Comparison of ENCODE assay signal across 28 cellular contexts in the genomic region with DNA sequence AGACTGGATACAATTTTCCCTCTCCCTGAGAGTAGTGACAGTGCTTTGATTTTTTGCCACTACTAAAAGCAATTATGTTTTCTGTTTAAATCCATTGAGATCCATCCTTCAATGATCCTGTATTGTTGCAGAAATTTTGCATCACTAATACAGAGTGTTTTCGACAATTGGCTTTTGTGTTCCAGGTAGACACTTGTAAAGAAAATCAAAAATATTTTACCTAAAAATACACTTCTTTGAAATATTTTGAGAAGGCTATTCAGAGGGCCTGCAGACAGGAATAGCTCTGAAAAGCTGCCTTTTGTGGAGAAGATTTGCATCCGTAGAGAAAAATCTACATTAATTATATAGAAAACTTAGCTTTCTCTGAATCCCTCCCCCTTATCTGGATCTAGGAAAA.
"Had no signal": no experiment of that assay in that cellular context is flagged by ENCODE, and none has a peak within 500 bp of the region (broad histone marks: within the 10 kb centered on the region; RNA-seq: fewer than 3 reads in every experiment).

No MANE protein-coding gene starts in this region.

- H3K27ac ChIP-seq: stomach, suprapubic skin, testis, thoracic aorta, thyroid gland, tibial artery, tibial nerve, transverse colon, upper lobe of left lung, upper lobe of right lung, uterus, vagina had no signal

- ATAC-seq: stimulated activated effector memory CD8-positive, alpha-beta T cell treated with anti-CD3 and anti-CD28 coated beads, Interleukin-12 subunit alpha, Interleukin-12 subunit beta, amount 100 ng/mL, for 72 hours; stimulated activated naive B cell treated with anti-CD40 and anti-IgM and Interleukin-4, amounts not matched to agents 10 μg/mL and 1 μg/mL and 100 μg/mL, for 72 hours; stimulated activated naive CD8-positive, alpha-beta T cell treated with anti-CD3 and anti-CD28 coated beads, Interleukin-15, amount 100 ng/mL, for 72 hours; stimulated activated naive CD8-positive, alpha-beta T cell treated with anti-CD3 and anti-CD28 coated beads, Interleukin-15, Interleukin-2, amounts not matched to agents 100 U/mL and 50 U/mL, for 24 hours; upper lobe of right lung had no signal

- H3K4me1 Mint-ChIP-seq: stimulated activated effector memory CD8-positive, alpha-beta T cell treated with anti-CD3 and anti-CD28 coated beads, Interleukin-12 subunit alpha, Interleukin-12 subunit beta, amount 100 ng/mL, for 72 hours; stimulated activated naive B cell treated with anti-CD40 and anti-IgM and Interleukin-4, amounts not matched to agents 10 μg/mL and 1 μg/mL and 100 μg/mL, for 72 hours; stimulated activated naive CD8-positive, alpha-beta T cell treated with anti-CD3 and anti-CD28 coated beads, Interleukin-15, amount 100 ng/mL, for 72 hours had no signal

- H3K27me3 ChIP-seq: stomach, suprapubic skin, testis, thyroid gland, tibial artery, tibial nerve, transverse colon, upper lobe of left lung, upper lobe of right lung, uterus, vagina had no signal

- H3K27ac Mint-ChIP-seq: stimulated activated effector memory CD8-positive, alpha-beta T cell treated with anti-CD3 and anti-CD28 coated beads, Interleukin-12 subunit alpha, Interleukin-12 subunit beta, amount 100 ng/mL, for 72 hours; stimulated activated naive B cell treated with anti-CD40 and anti-IgM and Interleukin-4, amounts not matched to agents 10 μg/mL and 1 μg/mL and 100 μg/mL, for 72 hours; stimulated activated naive CD8-positive, alpha-beta T cell treated with anti-CD3 and anti-CD28 coated beads, Interleukin-15, amount 100 ng/mL, for 72 hours; stimulated activated naive CD8-positive, alpha-beta T cell treated with anti-CD3 and anti-CD28 coated beads, Interleukin-15, Interleukin-2, amounts not matched to agents 100 ng/mL and 50 ng/mL, for 24 hours; type B pancreatic cell had no signal

- H3K36me3 ChIP-seq: stomach, suprapubic skin, thoracic aorta, thyroid gland, tibial artery, tibial nerve, transverse colon, upper lobe of left lung, upper lobe of right lung, uterus, vagina had no signal

- DNase-seq: stimulated activated CD4-positive, alpha-beta T cell treated with anti-CD3 and anti-CD28 coated beads, Interleukin-2, amount 100 ng/mL, for 48 hours; stimulated activated CD4-positive, alpha-beta T cell treated with anti-CD3 and anti-CD28 coated beads, Interleukin-4, amount 100 ng/mL, for 1 hour; stimulated activated CD4-positive, alpha-beta T cell treated with anti-CD3 and anti-CD28 coated beads, Interleukin-4, amount 100 ng/mL, for 24 hours; stimulated activated CD4-positive, alpha-beta T cell treated with anti-CD3 and anti-CD28 coated beads, Interleukin-4, amount 100 ng/mL, for 4 hours; stimulated activated CD8-positive, alpha-beta memory T cell treated with anti-CD3 and anti-CD28 coated beads, Interleukin-4, amount 100 ng/mL, for 48 hours; stimulated activated naive B cell treated with anti-CD40 and anti-IgM and Interleukin-4, amounts not matched to agents 10 μg/mL and 1 μg/mL and 100 μg/mL, for 72 hours; stimulated activated naive CD4-positive, alpha-beta T cell; stimulated activated naive CD4-positive, alpha-beta T cell treated with Interleukin-2 at 50 U/mL for 16 hours; stimulated activated naive CD8-positive, alpha-beta T cell treated with anti-CD3 and anti-CD28 coated beads, Interleukin-15, amount 100 ng/mL, for 72 hours; stimulated activated naive CD8-positive, alpha-beta T cell treated with anti-CD3 and anti-CD28 coated beads, Interleukin-15, Interleukin-2, amounts not matched to agents 100 U/mL and 50 U/mL, for 24 hours; stomach; substantia nigra; testis; thyroid gland; tibial artery; transverse colon; trophoblast cell; upper lobe of left lung; upper lobe of right lung; uterus had no signal

- H3K4me1 ChIP-seq: stomach, suprapubic skin, testis, thyroid gland, tibial artery, tibial nerve, transverse colon, upper lobe of left lung, upper lobe of right lung, uterus, vagina had no signal

- H3K4me3 ChIP-seq: stomach, suprapubic skin, testis, thoracic aorta, thyroid gland, tibial artery, tibial nerve, transverse colon, upper lobe of left lung, upper lobe of right lung, uterus, vagina had no signal

- H3K9me3 ChIP-seq: suprapubic skin, testis, thyroid gland, upper lobe of right lung had no signal

- H3K36me3 Mint-ChIP-seq: stimulated activated effector memory CD8-positive, alpha-beta T cell treated with anti-CD3 and anti-CD28 coated beads, Interleukin-12 subunit alpha, Interleukin-12 subunit beta, amount 100 ng/mL, for 72 hours had no signal

- FAIRE-seq: urothelium cell line had no signal

- H3K4me3 Mint-ChIP-seq: stimulated activated effector memory CD8-positive, alpha-beta T cell treated with anti-CD3 and anti-CD28 coated beads, Interleukin-12 subunit alpha, Interleukin-12 subunit beta, amount 100 ng/mL, for 72 hours; stimulated activated naive B cell treated with anti-CD40 and anti-IgM and Interleukin-4, amounts not matched to agents 10 μg/mL and 1 μg/mL and 100 μg/mL, for 72 hours; stimulated activated naive CD8-positive, alpha-beta T cell treated with anti-CD3 and anti-CD28 coated beads, Interleukin-15, amount 100 ng/mL, for 72 hours; stimulated activated naive CD8-positive, alpha-beta T cell treated with anti-CD3 and anti-CD28 coated beads, Interleukin-15, Interleukin-2, amounts not matched to agents 100 ng/mL and 50 ng/mL, for 24 hours; type B pancreatic cell had no signal

- H3K27me3 Mint-ChIP-seq: stimulated activated naive B cell treated with anti-CD40 and anti-IgM and Interleukin-4, amounts not matched to agents 10 μg/mL and 1 μg/mL and 100 μg/mL, for 72 hours; stimulated activated naive CD8-positive, alpha-beta T cell treated with anti-CD3 and anti-CD28 coated beads, Interleukin-15, Interleukin-2, amounts not matched to agents 100 ng/mL and 50 ng/mL, for 24 hours; type B pancreatic cell had no signal
